ENCODE assay signal across 17 cellular contexts in the genomic region with DNA sequence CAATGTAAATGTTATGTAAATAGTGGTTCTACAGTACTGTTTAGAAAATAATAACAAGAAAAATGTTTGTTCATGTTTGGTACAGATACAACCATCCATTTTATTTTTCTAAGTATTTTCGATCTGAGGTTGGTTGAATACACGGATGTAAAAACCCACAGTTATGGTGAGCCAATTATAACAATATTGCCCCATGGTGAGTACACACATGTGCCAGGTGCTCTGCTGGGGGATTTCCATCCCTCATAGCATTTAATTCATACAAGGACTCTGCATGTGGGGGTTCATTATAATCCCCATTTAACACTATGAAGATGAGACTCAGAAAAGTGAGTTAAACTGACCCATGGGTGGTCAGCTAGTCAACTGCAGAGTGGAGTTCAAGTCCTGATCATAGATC. TPM values are rescaled to one million over a fixed set of nuclear protein-coding genes. Genes with fewer than 3 reads are reported as not detected.
DNase-seq lines count a peak whose midpoint lies in the region; ATAC-seq and TF ChIP-seq lines count a peak whose summit lies in the region.
"Had no signal": no experiment of that assay in that cellular context is flagged by ENCODE, and none has a peak within 500 bp of the region (broad histone marks: within the 10 kb centered on the region; RNA-seq: fewer than 3 reads in every experiment).

No MANE protein-coding gene starts in this region.

- no peak overlapping the region for H2AFZ ChIP-seq in Karpas-422 (ENCODE audit: low read length)
- no peak overlapping the region for H2AFZ ChIP-seq in SU-DHL-6 (ENCODE audit: low read depth, low read length, severe bottlenecking)
- no peak overlapping the region for H2AFZ ChIP-seq in mammary epithelial cell (ENCODE audit: low read depth, low read length)
- H2AFZ ChIP-seq: GM23248 had no signal

- dilution Hi-C loops in mammary epithelial cell (cut with HindIII; ENCODE audit: low sequenced_read_pairs) = no loop called here

- no peaks in the 10 kb centered on the region for H3K27me3 Mint-ChIP-seq in memory B cell
- H3K27me3 Mint-ChIP-seq in activated T-cell treated with anti-CD3 and anti-CD28 coated beads, Interleukin-2, amount 50 U/mL, for 72 hours (ENCODE audit: low read depth) = no peaks in the 10 kb centered on the region
- H3K27me3 Mint-ChIP-seq: CD4-positive, CD25-positive, alpha-beta regulatory T cell had no signal

- H3K4me1 ChIP-seq in Karpas-422 (ENCODE audit: low read length) = peaks cover 8% of the 10 kb centered on the region
- no peaks in the 10 kb centered on the region for H3K4me1 ChIP-seq in mammary epithelial cell (ENCODE audit: insufficient read depth, low read length)
- H3K4me1 ChIP-seq: Caco-2 had no signal

- H3K27ac Mint-ChIP-seq in memory B cell = no peak overlapping the region
- H3K27ac Mint-ChIP-seq in activated T-cell treated with anti-CD3 and anti-CD28 coated beads, Interleukin-2, amount 50 U/mL, for 72 hours = no peak overlapping the region
- H3K27ac Mint-ChIP-seq: CD4-positive, CD25-positive, alpha-beta regulatory T cell; CD8-positive, alpha-beta T cell had no signal

- TF ChIP-seq CTCF in SU-DHL-6 (IDR thresholded peaks at IDR 0.05; ENCODE audit: insufficient read depth, low read length, poor library complexity, severe bottlenecking) = no peak
- no peak for TF ChIP-seq CTCF in mammary epithelial cell (conservative IDR thresholded peaks at IDR 0.05 in 1 of 2, IDR thresholded peaks at IDR 0.05 in 1 of 2; ENCODE audit: extremely low read depth in 1 of 2, insufficient read depth in 1 of 2, low read depth in 1 of 2, low read length in 2 of 2)
- no peak for TF ChIP-seq CTCF in GM10266 (IDR thresholded peaks at IDR 0.05; ENCODE audit: control insufficient read depth, insufficient read depth, low read depth, missing control alignments)

- H3K4me2 ChIP-seq in Karpas-422 (ENCODE audit: low read depth, low read length, poor library complexity, severe bottlenecking) (no peak overlapping the region), SU-DHL-6 (ENCODE audit: low read depth, low read length, poor library complexity, severe bottlenecking) (peak overlapping the region; percentile 7), mammary epithelial cell (ENCODE audit: insufficient read depth, low read depth, low read length) (no peak overlapping the region)
- H3K4me2 ChIP-seq: BLaER1 had no signal

- DNase-seq in Karpas-422 (peak; percentile 21), memory B cell (ENCODE audit: low spot score in 2 of 2) (no peak), mammary epithelial cell (no peak), GM10266 (ENCODE audit: extremely low spot score) (no peak)
- DNase-seq in activated T-cell treated with anti-CD3 and anti-CD28 coated beads, Interleukin-2, amount 50 U/mL, for 72 hours = no peak
- DNase-seq: Caco-2; CD4-positive, CD25-positive, alpha-beta regulatory T cell; CD8-positive, alpha-beta T cell; DMS79; EL; GDM1; GM23248; H7 had no signal

- ATAC-seq in memory B cell (ENCODE audit: low read depth) (peak; percentile 37), HG02870 (IDR thresholded peaks at IDR 0.05; ENCODE audit: unreplicated experiment) (no peak)
- ATAC-seq in activated T-cell treated with anti-CD3 and anti-CD28 coated beads, Interleukin-2, amount 50 U/mL, for 72 hours (replicated peaks in 1 of 2) = no peak
- ATAC-seq: CD8-positive, alpha-beta T cell had no signal

- H3K79me2 ChIP-seq in Karpas-422 (ENCODE audit: low read length) = no peaks in the 10 kb centered on the region
- no peaks in the 10 kb centered on the region for H3K79me2 ChIP-seq in SU-DHL-6 (ENCODE audit: insufficient read depth, low read length)
- H3K79me2 ChIP-seq in mammary epithelial cell (ENCODE audit: insufficient read depth, low read length) = no peaks in the 10 kb centered on the region

- H3K9me2 ChIP-seq in Karpas-422 (replicated peaks; ENCODE audit: insufficient read depth, low read length) (no peaks in the 10 kb centered on the region), SU-DHL-6 (replicated peaks; ENCODE audit: insufficient read depth, low read length) (no peaks in the 10 kb centered on the region)

- H3K9me3 Mint-ChIP-seq in memory B cell = no peaks in the 10 kb centered on the region
- H3K9me3 Mint-ChIP-seq in activated T-cell treated with anti-CD3 and anti-CD28 coated beads, Interleukin-2, amount 50 U/mL, for 72 hours = no peaks in the 10 kb centered on the region
- H3K9me3 Mint-ChIP-seq: CD8-positive, alpha-beta T cell had no signal

- no peaks in the 10 kb centered on the region for H3F3A ChIP-seq in SU-DHL-6 (ENCODE audit: insufficient read depth)

- H3K9ac ChIP-seq in Karpas-422 (ENCODE audit: low read length) (no peak overlapping the region), SU-DHL-6 (ENCODE audit: low read length) (no peak overlapping the region), mammary epithelial cell (ENCODE audit: insufficient read depth, low read length) (no peak overlapping the region)
- H3K9ac ChIP-seq: BLaER1, GM23248 had no signal

- H3K36me3 ChIP-seq in Karpas-422 (ENCODE audit: insufficient read depth, low read length) (peaks cover 35% of the 10 kb centered on the region), SU-DHL-6 (ENCODE audit: low read length) (no peaks in the 10 kb centered on the region), mammary epithelial cell (ENCODE audit: insufficient read depth, low read length) (no peaks in the 10 kb centered on the region)

- peaks cover 4% of the 10 kb centered on the region for H3K36me3 Mint-ChIP-seq in memory B cell
- H3K36me3 Mint-ChIP-seq in activated T-cell treated with anti-CD3 and anti-CD28 coated beads, Interleukin-2, amount 50 U/mL, for 72 hours (ENCODE audit: insufficient read depth in 2 of 2) = peaks cover 2 to 5% of the 10 kb centered on the region in 2 donors

- H3K4me3 ChIP-seq in Karpas-422 (ENCODE audit: low read length) (no peak overlapping the region), SU-DHL-6 (ENCODE audit: insufficient read depth, low read length, poor library complexity, severe bottlenecking) (no peak overlapping the region), mammary epithelial cell (replicated peaks in 1 of 3; ENCODE audit: insufficient read depth in 1 of 3, low read depth in 2 of 3, low read length in 3 of 3) (no peak overlapping the region)
- H3K4me3 ChIP-seq: BLaER1, GM23248 had no signal

- intact Hi-C loops in mammary epithelial cell (cut with micrococcal nuclease) = no loop called here

- 100% methylated on average over 2 of the region's 2 CpGs for WGBS in mammary epithelial cell (ENCODE audit: low coverage, missing lambda C conversion rate)

- peaks cover 9% of the 10 kb centered on the region for H3K4me1 Mint-ChIP-seq in memory B cell
- no peaks in the 10 kb centered on the region for H3K4me1 Mint-ChIP-seq in activated T-cell treated with anti-CD3 and anti-CD28 coated beads, Interleukin-2, amount 50 U/mL, for 72 hours (ENCODE audit: low read depth)
- H3K4me1 Mint-ChIP-seq: CD4-positive, CD25-positive, alpha-beta regulatory T cell had no signal

- H3K4me3 Mint-ChIP-seq in memory B cell = no peak overlapping the region
- no peak overlapping the region for H3K4me3 Mint-ChIP-seq in activated T-cell treated with anti-CD3 and anti-CD28 coated beads, Interleukin-2, amount 50 U/mL, for 72 hours
- H3K4me3 Mint-ChIP-seq: CD4-positive, CD25-positive, alpha-beta regulatory T cell; CD8-positive, alpha-beta T cell had no signal

- no peak overlapping the region for H3K27ac ChIP-seq in Karpas-422 (ENCODE audit: low read length)
- H3K27ac ChIP-seq in SU-DHL-6 (ENCODE audit: low read depth, low read length) = peak overlapping the region; percentile 44
- no peak overlapping the region for H3K27ac ChIP-seq in mammary epithelial cell (ENCODE audit: insufficient read depth, low read depth, low read length)
- H3K27ac ChIP-seq: BLaER1, C4-2B, GM23248 had no signal

- no peaks in the 10 kb centered on the region for H3K27me3 ChIP-seq in Karpas-422 (ENCODE audit: low read length)
- H3K27me3 ChIP-seq in SU-DHL-6 (ENCODE audit: low read length) = no peaks in the 10 kb centered on the region
- H3K27me3 ChIP-seq in mammary epithelial cell (ENCODE audit: insufficient read depth, low read length) = no peaks in the 10 kb centered on the region
- H3K27me3 ChIP-seq: BLaER1 had no signal

- in situ Hi-C loops in mammary epithelial cell (cut with MboI; ENCODE audit: low sequenced_read_pairs in 2 of 2) = no loop called here

- H4K20me1 ChIP-seq in Karpas-422 (ENCODE audit: insufficient read depth, low read depth, low read length) (no peaks in the 10 kb centered on the region), SU-DHL-6 (ENCODE audit: low read depth, low read length) (no peaks in the 10 kb centered on the region), mammary epithelial cell (ENCODE audit: insufficient read depth, low read length) (no peaks in the 10 kb centered on the region)
- H4K20me1 ChIP-seq: BLaER1 had no signal

- no TSS peak for BruUV-seq in mammary epithelial cell (replicated peaks; lab: Mats Ljungman, UMichigan)

- H3K9me3 ChIP-seq in Karpas-422 (ENCODE audit: low read length) = no peaks in the 10 kb centered on the region
- no peaks in the 10 kb centered on the region for H3K9me3 ChIP-seq in SU-DHL-6 (ENCODE audit: insufficient read depth, low read length)
- H3K9me3 ChIP-seq in mammary epithelial cell (replicated peaks; ENCODE audit: insufficient read depth, low read length) = no peaks in the 10 kb centered on the region
- H3K9me3 ChIP-seq: BLaER1, Caco-2 had no signal

- CTCF ChIA-PET in mammary epithelial cell (lab: Charles Lee; ENCODE audit: low non-redundant PET) = no interaction called here

RNA-seq across cellular contexts. Expression of a gene that starts 23.3 kb away (rescaled TPM):
- total RNA-seq in Karpas-422 (2014; rRNA removed; shearing (Covaris generic); ENCODE audit: low replicate concordance) = 11.2 and 12.4 TPM in 2 replicates
- total RNA-seq in mammary epithelial cell = 10 to 100 TPM in 1 of 2 donors, 1 to 10 TPM in 1; 4.4 to 27.5 TPM
- 0.61 TPM for polyA plus RNA-seq in mammary epithelial cell
- 26.9 TPM for polyA minus RNA-seq in mammary epithelial cell
- total RNA-seq in activated T-cell treated with anti-CD3 and anti-CD28 coated beads, Interleukin-2, amount 50 U/mL, for 72 hours = 1 to 10 TPM; 4.2 to 5.4 TPM

RNA-seq across cellular contexts. Expression of a gene that starts 38.7 kb away (rescaled TPM):
- 31.7 and 36.2 TPM in 2 replicates for total RNA-seq in Karpas-422 (2014; rRNA removed; shearing (Covaris generic); ENCODE audit: low replicate concordance)
- total RNA-seq in mammary epithelial cell = 10 to 100 TPM; 14.2 to 19.2 TPM
- 23.4 TPM for polyA plus RNA-seq in mammary epithelial cell
- polyA minus RNA-seq in mammary epithelial cell = 18.3 TPM
- total RNA-seq in activated T-cell treated with anti-CD3 and anti-CD28 coated beads, Interleukin-2, amount 50 U/mL, for 72 hours = 10 to 100 TPM; 29.2 to 32.1 TPM

RNA-seq across cellular contexts. Expression of a gene that starts 38.9 kb away (rescaled TPM):
- 20.7 and 24.1 TPM in 2 replicates for total RNA-seq in Karpas-422 (2014; rRNA removed; shearing (Covaris generic); ENCODE audit: low replicate concordance)
- total RNA-seq in mammary epithelial cell = 10 to 100 TPM; 11.5 to 14.8 TPM
- 10.4 TPM for polyA plus RNA-seq in mammary epithelial cell
- polyA minus RNA-seq in mammary epithelial cell = not detected
- total RNA-seq in activated T-cell treated with anti-CD3 and anti-CD28 coated beads, Interleukin-2, amount 50 U/mL, for 72 hours = 10 to 100 TPM; 21.6 to 24.1 TPM
